Comparison of ENCODE assay signal across 27 cellular contexts in genomic region chr5:51286046-51286445, GRCh38.
"Had no signal": no experiment of that assay in that cellular context is flagged by ENCODE, and none has a peak within 500 bp of the region (broad histone marks: within the 10 kb centered on the region; RNA-seq: fewer than 3 reads in every experiment).

No MANE protein-coding gene starts in this region.

- H3K36me3 Mint-ChIP-seq: stimulated activated effector memory CD8-positive, alpha-beta T cell treated with anti-CD3 and anti-CD28 coated beads, Interleukin-12 subunit alpha, Interleukin-12 subunit beta, amount 100 ng/mL, for 72 hours; stimulated activated memory B cell treated with anti-CD40 and anti-IgM and Interleukin-4, amounts not matched to agents 10 μg/mL and 1 μg/mL and 100 μg/mL, for 72 hours; stimulated activated naive B cell treated with anti-CD40 and anti-IgM and Interleukin-4, amounts not matched to agents 10 μg/mL and 1 μg/mL and 100 μg/mL, for 72 hours; type B pancreatic cell had no signal

- H3K27ac Mint-ChIP-seq: stimulated activated effector memory CD8-positive, alpha-beta T cell treated with anti-CD3 and anti-CD28 coated beads, Interleukin-12 subunit alpha, Interleukin-12 subunit beta, amount 100 ng/mL, for 72 hours; stimulated activated memory B cell treated with anti-CD40 and anti-IgM and Interleukin-4, amounts not matched to agents 10 μg/mL and 1 μg/mL and 100 μg/mL, for 72 hours; stimulated activated naive B cell treated with anti-CD40 and anti-IgM and Interleukin-4, amounts not matched to agents 10 μg/mL and 1 μg/mL and 100 μg/mL, for 72 hours; stimulated activated naive CD8-positive, alpha-beta T cell treated with anti-CD3 and anti-CD28 coated beads, Interleukin-15, Interleukin-2, amounts not matched to agents 100 ng/mL and 50 ng/mL, for 24 hours; type B pancreatic cell had no signal

- DNase-seq: stimulated activated CD4-positive, alpha-beta T cell treated with anti-CD3 and anti-CD28 coated beads, Interleukin-2, amount 100 ng/mL, for 24 hours; stimulated activated CD4-positive, alpha-beta T cell treated with anti-CD3 and anti-CD28 coated beads, Interleukin-4, amount 100 ng/mL, for 1 hour; stimulated activated CD4-positive, alpha-beta T cell treated with anti-CD3 and anti-CD28 coated beads, Interleukin-4, amount 100 ng/mL, for 24 hours; stimulated activated CD4-positive, alpha-beta T cell treated with anti-CD3 and anti-CD28 coated beads, Interleukin-4, amount 100 ng/mL, for 4 hours; stimulated activated CD8-positive, alpha-beta memory T cell treated with anti-CD3 and anti-CD28 coated beads, Interleukin-4, amount 100 ng/mL, for 48 hours; stimulated activated naive B cell treated with anti-CD40 and anti-IgM and Interleukin-4, amounts not matched to agents 10 μg/mL and 1 μg/mL and 100 μg/mL, for 72 hours; stimulated activated naive CD4-positive, alpha-beta T cell; stimulated activated naive CD4-positive, alpha-beta T cell treated with Interleukin-2 at 50 U/mL for 16 hours; stimulated activated naive CD8-positive, alpha-beta T cell treated with anti-CD3 and anti-CD28 coated beads, Interleukin-15, amount 100 ng/mL, for 72 hours; stimulated activated naive CD8-positive, alpha-beta T cell treated with anti-CD3 and anti-CD28 coated beads, Interleukin-15, Interleukin-2, amounts not matched to agents 100 U/mL and 50 U/mL, for 24 hours; stomach; testis; thyroid gland; tibial artery; transverse colon; trophoblast cell; upper lobe of left lung; upper lobe of right lung; uterus had no signal

- H3K4me1 ChIP-seq: stomach, suprapubic skin, testis, thyroid gland, tibial artery, tibial nerve, transverse colon, upper lobe of left lung, upper lobe of right lung, uterus, vagina had no signal

- H3K27me3 Mint-ChIP-seq: stimulated activated memory B cell treated with anti-CD40 and anti-IgM and Interleukin-4, amounts not matched to agents 10 μg/mL and 1 μg/mL and 100 μg/mL, for 72 hours; stimulated activated naive B cell treated with anti-CD40 and anti-IgM and Interleukin-4, amounts not matched to agents 10 μg/mL and 1 μg/mL and 100 μg/mL, for 72 hours; stimulated activated naive CD8-positive, alpha-beta T cell treated with anti-CD3 and anti-CD28 coated beads, Interleukin-15, amount 100 ng/mL, for 72 hours; stimulated activated naive CD8-positive, alpha-beta T cell treated with anti-CD3 and anti-CD28 coated beads, Interleukin-15, Interleukin-2, amounts not matched to agents 100 ng/mL and 50 ng/mL, for 24 hours had no signal

- H3K4me3 ChIP-seq: stomach, suprapubic skin, testis, thoracic aorta, thyroid gland, tibial artery, tibial nerve, transverse colon, upper lobe of left lung, upper lobe of right lung, uterus, vagina had no signal

- H3K9me3 Mint-ChIP-seq: stimulated activated memory B cell treated with anti-CD40 and anti-IgM and Interleukin-4, amounts not matched to agents 10 μg/mL and 1 μg/mL and 100 μg/mL, for 72 hours; stimulated activated naive B cell treated with anti-CD40 and anti-IgM and Interleukin-4, amounts not matched to agents 10 μg/mL and 1 μg/mL and 100 μg/mL, for 72 hours; type B pancreatic cell had no signal

- H3K4me1 Mint-ChIP-seq: stimulated activated effector memory CD8-positive, alpha-beta T cell treated with anti-CD3 and anti-CD28 coated beads, Interleukin-12 subunit alpha, Interleukin-12 subunit beta, amount 100 ng/mL, for 72 hours; stimulated activated memory B cell treated with anti-CD40 and anti-IgM and Interleukin-4, amounts not matched to agents 10 μg/mL and 1 μg/mL and 100 μg/mL, for 72 hours; stimulated activated naive B cell treated with anti-CD40 and anti-IgM and Interleukin-4, amounts not matched to agents 10 μg/mL and 1 μg/mL and 100 μg/mL, for 72 hours; stimulated activated naive CD8-positive, alpha-beta T cell treated with anti-CD3 and anti-CD28 coated beads, Interleukin-15, amount 100 ng/mL, for 72 hours had no signal

- H3K9me3 ChIP-seq: stomach, suprapubic skin, testis, thoracic aorta, thyroid gland, tibial artery, tibial nerve, transverse colon, upper lobe of left lung, upper lobe of right lung, uterus, vagina had no signal

- H3K27me3 ChIP-seq: stomach, suprapubic skin, testis, thyroid gland, tibial artery, tibial nerve, transverse colon, upper lobe of left lung, upper lobe of right lung, uterus, vagina had no signal

- H3K4me3 Mint-ChIP-seq: stimulated activated effector memory CD8-positive, alpha-beta T cell treated with anti-CD3 and anti-CD28 coated beads, Interleukin-12 subunit alpha, Interleukin-12 subunit beta, amount 100 ng/mL, for 72 hours; stimulated activated memory B cell treated with anti-CD40 and anti-IgM and Interleukin-4, amounts not matched to agents 10 μg/mL and 1 μg/mL and 100 μg/mL, for 72 hours; stimulated activated naive B cell treated with anti-CD40 and anti-IgM and Interleukin-4, amounts not matched to agents 10 μg/mL and 1 μg/mL and 100 μg/mL, for 72 hours; stimulated activated naive CD8-positive, alpha-beta T cell treated with anti-CD3 and anti-CD28 coated beads, Interleukin-15, amount 100 ng/mL, for 72 hours; stimulated activated naive CD8-positive, alpha-beta T cell treated with anti-CD3 and anti-CD28 coated beads, Interleukin-15, Interleukin-2, amounts not matched to agents 100 ng/mL and 50 ng/mL, for 24 hours; type B pancreatic cell had no signal

- H3K27ac ChIP-seq: stomach, suprapubic skin, testis, thoracic aorta, thyroid gland, tibial artery, tibial nerve, transverse colon, upper lobe of left lung, upper lobe of right lung, uterus, vagina had no signal

- H3K36me3 ChIP-seq: stomach, suprapubic skin, thoracic aorta, thyroid gland, tibial artery, tibial nerve, transverse colon, upper lobe of left lung, upper lobe of right lung, uterus, vagina had no signal
